In genomic region chr3:164360738-164361376, GRCh38 we compare ENCODE assay signal across 2 cellular contexts.
TF ChIP-seq lines count a peak whose summit lies in the region.

No MANE protein-coding gene starts in this region.

TF ChIP-seq in SK-N-SH, 30 proteins besides CTCF, POLR2A, EP300 and RAD21 (continued from another document):
- TF ChIP-seq, protein P1, sequence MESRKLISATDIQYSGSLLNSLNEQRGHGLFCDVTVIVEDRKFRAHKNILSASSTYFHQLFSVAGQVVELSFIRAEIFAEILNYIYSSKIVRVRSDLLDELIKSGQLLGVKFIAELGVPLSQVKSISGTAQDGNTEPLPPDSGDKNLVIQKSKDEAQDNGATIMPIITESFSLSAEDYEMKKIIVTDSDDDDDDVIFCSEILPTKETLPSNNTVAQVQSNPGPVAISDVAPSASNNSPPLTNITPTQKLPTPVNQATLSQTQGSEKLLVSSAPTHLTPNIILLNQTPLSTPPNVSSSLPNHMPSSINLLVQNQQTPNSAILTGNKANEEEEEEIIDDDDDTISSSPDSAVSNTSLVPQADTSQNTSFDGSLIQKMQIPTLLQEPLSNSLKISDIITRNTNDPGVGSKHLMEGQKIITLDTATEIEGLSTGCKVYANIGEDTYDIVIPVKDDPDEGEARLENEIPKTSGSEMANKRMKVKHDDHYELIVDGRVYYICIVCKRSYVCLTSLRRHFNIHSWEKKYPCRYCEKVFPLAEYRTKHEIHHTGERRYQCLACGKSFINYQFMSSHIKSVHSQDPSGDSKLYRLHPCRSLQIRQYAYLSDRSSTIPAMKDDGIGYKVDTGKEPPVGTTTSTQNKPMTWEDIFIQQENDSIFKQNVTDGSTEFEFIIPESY (IDR thresholded peaks at IDR 0.05; ENCODE audit: borderline replicate concordance, low read depth), result no peak
- no peak for TF ChIP-seq NFIC (IDR thresholded peaks at IDR 0.05; ENCODE audit: borderline replicate concordance)
- no peak for TF ChIP-seq IRF3 (IDR thresholded peaks at IDR 0.05; ENCODE audit: low read depth, low read length)
- no peak for TF ChIP-seq FOXJ3 (CRISPR knock-in tag; IDR thresholded peaks at IDR 0.05)
- TF ChIP-seq TAF1 (IDR thresholded peaks at IDR 0.05; ENCODE audit: borderline replicate concordance, low read depth, low read length), result no peak
- TF ChIP-seq, protein P2, sequence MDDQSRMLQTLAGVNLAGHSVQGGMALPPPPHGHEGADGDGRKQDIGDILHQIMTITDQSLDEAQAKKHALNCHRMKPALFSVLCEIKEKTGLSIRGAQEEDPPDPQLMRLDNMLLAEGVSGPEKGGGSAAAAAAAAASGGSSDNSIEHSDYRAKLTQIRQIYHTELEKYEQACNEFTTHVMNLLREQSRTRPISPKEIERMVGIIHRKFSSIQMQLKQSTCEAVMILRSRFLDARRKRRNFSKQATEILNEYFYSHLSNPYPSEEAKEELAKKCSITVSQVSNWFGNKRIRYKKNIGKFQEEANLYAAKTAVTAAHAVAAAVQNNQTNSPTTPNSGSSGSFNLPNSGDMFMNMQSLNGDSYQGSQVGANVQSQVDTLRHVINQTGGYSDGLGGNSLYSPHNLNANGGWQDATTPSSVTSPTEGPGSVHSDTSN (IDR thresholded peaks at IDR 0.05), result no peak
- TF ChIP-seq RCOR1 (IDR thresholded peaks at IDR 0.05; ENCODE audit: low read length), result no peak

TF ChIP-seq in SK-N-SH treated with all-trans-retinoic acid at 6 μM for 48 hours, 23 proteins besides CTCF, POLR2A, EP300 and RAD21 (continued from another document):
- TF ChIP-seq, protein P3, sequence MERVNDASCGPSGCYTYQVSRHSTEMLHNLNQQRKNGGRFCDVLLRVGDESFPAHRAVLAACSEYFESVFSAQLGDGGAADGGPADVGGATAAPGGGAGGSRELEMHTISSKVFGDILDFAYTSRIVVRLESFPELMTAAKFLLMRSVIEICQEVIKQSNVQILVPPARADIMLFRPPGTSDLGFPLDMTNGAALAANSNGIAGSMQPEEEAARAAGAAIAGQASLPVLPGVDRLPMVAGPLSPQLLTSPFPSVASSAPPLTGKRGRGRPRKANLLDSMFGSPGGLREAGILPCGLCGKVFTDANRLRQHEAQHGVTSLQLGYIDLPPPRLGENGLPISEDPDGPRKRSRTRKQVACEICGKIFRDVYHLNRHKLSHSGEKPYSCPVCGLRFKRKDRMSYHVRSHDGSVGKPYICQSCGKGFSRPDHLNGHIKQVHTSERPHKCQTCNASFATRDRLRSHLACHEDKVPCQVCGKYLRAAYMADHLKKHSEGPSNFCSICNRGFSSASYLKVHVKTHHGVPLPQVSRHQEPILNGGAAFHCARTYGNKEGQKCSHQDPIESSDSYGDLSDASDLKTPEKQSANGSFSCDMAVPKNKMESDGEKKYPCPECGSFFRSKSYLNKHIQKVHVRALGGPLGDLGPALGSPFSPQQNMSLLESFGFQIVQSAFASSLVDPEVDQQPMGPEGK (CRISPR knock-in tag; IDR thresholded peaks at IDR 0.05; ENCODE audit: borderline replicate concordance), result no peak
TF ChIP-seq in SK-N-SH treated with all-trans-retinoic acid at 6 μM for 48 hours: peak in this region for 0.
